Comparison of ENCODE assay signal across 1 cellular context in the genomic region with DNA sequence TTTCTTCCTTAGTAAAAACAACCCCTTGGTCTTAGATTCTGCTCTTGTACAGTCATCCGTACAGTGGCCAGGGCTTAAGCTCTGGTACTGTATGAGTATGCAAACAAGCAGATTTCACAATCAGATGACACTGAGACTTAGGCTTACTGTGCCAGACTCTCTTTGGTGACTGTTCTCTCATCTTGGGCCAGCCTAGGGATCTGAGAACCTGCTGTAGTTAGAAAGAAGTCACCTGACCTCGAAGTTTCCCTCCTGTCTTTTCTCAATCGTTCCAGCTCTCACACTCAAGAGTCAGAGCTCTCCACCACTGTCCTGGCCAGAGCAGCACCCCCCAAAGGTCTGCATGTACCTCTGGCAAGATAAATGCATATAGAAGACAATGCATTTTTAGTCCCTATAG.
TF ChIP-seq lines count a peak whose summit lies in the region.

No MANE protein-coding gene starts in this region.

TF ChIP-seq in GM12878, 131 proteins besides CTCF, POLR2A, EP300 and RAD21 (continued from another document):
- TF ChIP-seq, protein P1, sequence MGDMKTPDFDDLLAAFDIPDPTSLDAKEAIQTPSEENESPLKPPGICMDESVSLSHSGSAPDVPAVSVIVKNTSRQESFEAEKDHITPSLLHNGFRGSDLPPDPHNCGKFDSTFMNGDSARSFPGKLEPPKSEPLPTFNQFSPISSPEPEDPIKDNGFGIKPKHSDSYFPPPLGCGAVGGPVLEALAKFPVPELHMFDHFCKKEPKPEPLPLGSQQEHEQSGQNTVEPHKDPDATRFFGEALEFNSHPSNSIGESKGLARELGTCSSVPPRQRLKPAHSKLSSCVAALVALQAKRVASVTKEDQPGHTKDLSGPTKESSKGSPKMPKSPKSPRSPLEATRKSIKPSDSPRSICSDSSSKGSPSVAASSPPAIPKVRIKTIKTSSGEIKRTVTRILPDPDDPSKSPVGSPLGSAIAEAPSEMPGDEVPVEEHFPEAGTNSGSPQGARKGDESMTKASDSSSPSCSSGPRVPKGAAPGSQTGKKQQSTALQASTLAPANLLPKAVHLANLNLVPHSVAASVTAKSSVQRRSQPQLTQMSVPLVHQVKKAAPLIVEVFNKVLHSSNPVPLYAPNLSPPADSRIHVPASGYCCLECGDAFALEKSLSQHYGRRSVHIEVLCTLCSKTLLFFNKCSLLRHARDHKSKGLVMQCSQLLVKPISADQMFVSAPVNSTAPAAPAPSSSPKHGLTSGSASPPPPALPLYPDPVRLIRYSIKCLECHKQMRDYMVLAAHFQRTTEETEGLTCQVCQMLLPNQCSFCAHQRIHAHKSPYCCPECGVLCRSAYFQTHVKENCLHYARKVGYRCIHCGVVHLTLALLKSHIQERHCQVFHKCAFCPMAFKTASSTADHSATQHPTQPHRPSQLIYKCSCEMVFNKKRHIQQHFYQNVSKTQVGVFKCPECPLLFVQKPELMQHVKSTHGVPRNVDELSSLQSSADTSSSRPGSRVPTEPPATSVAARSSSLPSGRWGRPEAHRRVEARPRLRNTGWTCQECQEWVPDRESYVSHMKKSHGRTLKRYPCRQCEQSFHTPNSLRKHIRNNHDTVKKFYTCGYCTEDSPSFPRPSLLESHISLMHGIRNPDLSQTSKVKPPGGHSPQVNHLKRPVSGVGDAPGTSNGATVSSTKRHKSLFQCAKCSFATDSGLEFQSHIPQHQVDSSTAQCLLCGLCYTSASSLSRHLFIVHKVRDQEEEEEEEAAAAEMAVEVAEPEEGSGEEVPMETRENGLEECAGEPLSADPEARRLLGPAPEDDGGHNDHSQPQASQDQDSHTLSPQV (IDR thresholded peaks at IDR 0.05): no peak
- TF ChIP-seq, protein P2, sequence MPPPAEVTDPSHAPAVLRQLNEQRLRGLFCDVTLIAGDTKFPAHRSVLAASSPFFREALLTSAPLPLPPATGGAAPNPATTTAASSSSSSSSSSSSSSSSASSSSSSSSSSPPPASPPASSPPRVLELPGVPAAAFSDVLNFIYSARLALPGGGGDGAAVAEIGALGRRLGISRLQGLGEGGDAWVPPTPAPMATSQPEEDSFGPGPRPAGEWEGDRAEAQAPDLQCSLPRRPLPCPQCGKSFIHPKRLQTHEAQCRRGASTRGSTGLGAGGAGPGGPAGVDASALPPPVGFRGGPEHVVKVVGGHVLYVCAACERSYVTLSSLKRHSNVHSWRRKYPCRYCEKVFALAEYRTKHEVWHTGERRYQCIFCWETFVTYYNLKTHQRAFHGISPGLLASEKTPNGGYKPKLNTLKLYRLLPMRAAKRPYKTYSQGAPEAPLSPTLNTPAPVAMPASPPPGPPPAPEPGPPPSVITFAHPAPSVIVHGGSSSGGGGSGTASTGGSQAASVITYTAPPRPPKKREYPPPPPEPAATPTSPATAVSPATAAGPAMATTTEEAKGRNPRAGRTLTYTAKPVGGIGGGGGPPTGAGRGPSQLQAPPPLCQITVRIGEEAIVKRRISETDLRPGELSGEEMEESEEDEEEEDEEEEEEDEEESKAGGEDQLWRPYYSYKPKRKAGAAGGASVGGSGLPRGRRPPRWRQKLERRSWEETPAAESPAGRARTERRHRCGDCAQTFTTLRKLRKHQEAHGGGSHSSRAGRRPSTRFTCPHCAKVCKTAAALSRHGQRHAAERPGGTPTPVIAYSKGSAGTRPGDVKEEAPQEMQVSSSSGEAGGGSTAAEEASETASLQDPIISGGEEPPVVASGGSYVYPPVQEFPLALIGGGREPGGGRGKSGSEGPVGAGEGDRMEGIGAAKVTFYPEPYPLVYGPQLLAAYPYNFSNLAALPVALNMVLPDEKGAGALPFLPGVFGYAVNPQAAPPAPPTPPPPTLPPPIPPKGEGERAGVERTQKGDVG (CRISPR knock-in tag; IDR thresholded peaks at IDR 0.05): no peak
- TF ChIP-seq, protein P3, sequence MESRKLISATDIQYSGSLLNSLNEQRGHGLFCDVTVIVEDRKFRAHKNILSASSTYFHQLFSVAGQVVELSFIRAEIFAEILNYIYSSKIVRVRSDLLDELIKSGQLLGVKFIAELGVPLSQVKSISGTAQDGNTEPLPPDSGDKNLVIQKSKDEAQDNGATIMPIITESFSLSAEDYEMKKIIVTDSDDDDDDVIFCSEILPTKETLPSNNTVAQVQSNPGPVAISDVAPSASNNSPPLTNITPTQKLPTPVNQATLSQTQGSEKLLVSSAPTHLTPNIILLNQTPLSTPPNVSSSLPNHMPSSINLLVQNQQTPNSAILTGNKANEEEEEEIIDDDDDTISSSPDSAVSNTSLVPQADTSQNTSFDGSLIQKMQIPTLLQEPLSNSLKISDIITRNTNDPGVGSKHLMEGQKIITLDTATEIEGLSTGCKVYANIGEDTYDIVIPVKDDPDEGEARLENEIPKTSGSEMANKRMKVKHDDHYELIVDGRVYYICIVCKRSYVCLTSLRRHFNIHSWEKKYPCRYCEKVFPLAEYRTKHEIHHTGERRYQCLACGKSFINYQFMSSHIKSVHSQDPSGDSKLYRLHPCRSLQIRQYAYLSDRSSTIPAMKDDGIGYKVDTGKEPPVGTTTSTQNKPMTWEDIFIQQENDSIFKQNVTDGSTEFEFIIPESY (IDR thresholded peaks at IDR 0.05): no peak
